Comparison of ENCODE assay signal across 24 cellular contexts in the genomic region with DNA sequence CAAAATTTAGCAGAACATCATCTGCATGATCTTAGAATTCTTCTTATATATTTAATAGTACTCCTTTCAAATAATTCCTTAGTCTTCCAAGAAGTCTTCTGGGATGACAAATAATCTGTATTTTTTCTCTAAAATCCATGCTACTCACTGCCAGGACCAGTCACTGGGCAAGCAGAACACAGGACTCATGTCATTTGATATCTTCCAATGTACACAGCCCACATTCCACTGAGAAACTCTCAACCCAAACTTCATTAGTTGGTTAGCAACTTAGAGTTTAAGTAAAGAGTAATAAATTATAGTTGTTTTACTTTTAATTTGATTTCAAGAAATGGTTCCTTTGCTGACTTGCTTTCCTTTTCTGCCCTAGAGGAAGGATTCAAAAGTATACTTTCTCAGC.
"Had no signal": no experiment of that assay in that cellular context is flagged by ENCODE, and none has a peak within 500 bp of the region (broad histone marks: within the 10 kb centered on the region; RNA-seq: fewer than 3 reads in every experiment).

No MANE protein-coding gene starts in this region.

- DNase-seq: colonic mucosa; cortex of kidney; dermis blood vessel endothelial cell; dorsolateral prefrontal cortex; effector CD4-positive, alpha-beta T cell; effector CD8-positive, alpha-beta T cell; effector memory CD4-positive, alpha-beta T cell; effector memory CD8-positive, alpha-beta T cell; endodermal cell; erythroblast; esophagus squamous epithelium; foreskin fibroblast; foreskin keratinocyte; foreskin melanocyte; gastrocnemius medialis; glutamatergic neuron; heart left ventricle; heart right ventricle had no signal

- H3K4me3 Mint-ChIP-seq: dendritic cell treated with granulocyte-macrophage colony-stimulating factor and Interleukin-4, amounts not matched to agents 40 ng/mL and 50 ng/mL, for 4 days; effector memory CD8-positive, alpha-beta T cell; endodermal cell had no signal

- H3K27me3 Mint-ChIP-seq: dendritic cell treated with granulocyte-macrophage colony-stimulating factor and Interleukin-4, amounts not matched to agents 40 ng/mL and 50 ng/mL, for 4 days; effector memory CD8-positive, alpha-beta T cell had no signal

- H3K27ac Mint-ChIP-seq: dendritic cell treated with granulocyte-macrophage colony-stimulating factor and Interleukin-4, amounts not matched to agents 40 ng/mL and 50 ng/mL, for 4 days; effector memory CD8-positive, alpha-beta T cell; endodermal cell had no signal

- H3K27me3 ChIP-seq: colonic mucosa, dorsolateral prefrontal cortex, esophagus muscularis mucosa, esophagus squamous epithelium, foreskin keratinocyte, gastrocnemius medialis, gastroesophageal sphincter, heart left ventricle, heart right ventricle had no signal

- H3K4me3 ChIP-seq: colonic mucosa, coronary artery, dorsolateral prefrontal cortex, esophagus muscularis mucosa, esophagus squamous epithelium, gastrocnemius medialis, gastroesophageal sphincter, heart left ventricle, heart right ventricle had no signal

- H3K9me3 ChIP-seq: colonic mucosa, gastrocnemius medialis had no signal

- H3K4me1 Mint-ChIP-seq: endodermal cell had no signal

- H3K4me1 ChIP-seq: colonic mucosa, esophagus muscularis mucosa, esophagus squamous epithelium, foreskin keratinocyte, gastrocnemius medialis, gastroesophageal sphincter, heart left ventricle, heart right ventricle had no signal

- H3K36me3 ChIP-seq: colonic mucosa, esophagus muscularis mucosa, esophagus squamous epithelium, gastrocnemius medialis, gastroesophageal sphincter, heart left ventricle, heart right ventricle had no signal

- ATAC-seq: effector memory CD8-positive, alpha-beta T cell; esophagus mucosa; foreskin keratinocyte; gastrocnemius medialis; gastroesophageal sphincter; heart left ventricle; heart right ventricle had no signal

- H3K27ac ChIP-seq: colonic mucosa, coronary artery, dorsolateral prefrontal cortex, epithelial cell of prostate, esophagus muscularis mucosa, esophagus squamous epithelium, foreskin keratinocyte, gastrocnemius medialis, gastroesophageal sphincter, heart left ventricle, heart right ventricle had no signal
